ENCODE assay signal across 8 cellular contexts in the genomic region with DNA sequence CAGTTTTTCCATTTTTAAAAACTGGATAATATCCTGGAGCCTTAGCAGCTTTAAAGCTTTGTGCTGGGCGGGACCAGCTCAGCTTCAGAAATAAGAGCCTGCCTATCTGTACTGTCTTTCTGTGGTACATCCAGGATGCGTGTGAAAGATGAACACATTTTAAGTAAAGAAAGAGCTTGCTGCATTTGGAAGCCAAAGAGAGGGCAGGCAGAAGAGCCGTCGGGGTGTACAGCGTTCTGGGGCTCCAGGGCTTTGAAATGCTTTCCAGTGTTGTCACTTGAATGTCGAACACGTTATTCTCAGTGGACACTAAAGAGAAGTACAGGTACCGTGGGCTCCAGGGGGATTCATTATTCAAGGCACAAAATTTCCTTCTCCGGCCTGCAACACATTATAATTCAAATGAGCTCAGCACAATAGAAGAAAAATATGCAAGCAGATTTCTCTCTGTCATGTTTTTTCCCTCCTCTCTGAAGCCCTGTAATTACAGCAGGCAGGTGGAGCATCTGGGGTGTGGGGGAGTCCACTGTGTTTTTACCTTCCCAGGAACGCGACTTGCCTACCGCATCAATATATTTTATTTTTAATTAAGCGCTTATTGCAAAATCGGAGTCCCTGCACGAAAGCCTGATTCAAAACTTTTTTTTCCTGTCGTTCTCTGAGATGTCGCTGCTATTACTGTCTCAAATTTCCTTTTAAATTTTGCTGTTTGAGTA.
DNase-seq lines count a peak whose midpoint lies in the region; FAIRE-seq and TF ChIP-seq lines count a peak whose summit lies in the region.

No MANE protein-coding gene starts in this region.

- TF ChIP-seq CTCF in BJ (IDR thresholded peaks at IDR 0.05; ENCODE audit: insufficient read depth, low read depth, low read length): no peak
- no peak for TF ChIP-seq CTCF in osteoblast (IDR thresholded peaks at IDR 0.05; ENCODE audit: extremely low read depth, low read depth, low read length)

- CTCF ChIA-PET in BJ (lab: Yijun Ruan, JAX): interaction anchor here (0.5 kb wide), 1 partner anchor 1745 kb away, joined by 6 read pairs; no protein-coding TSS in a partner anchor

- no peaks in the 10 kb centered on the region for H3K79me2 ChIP-seq in osteoblast (ENCODE audit: insufficient read depth, low read length)

- H3K36me3 ChIP-seq in BJ (ENCODE audit: control insufficient read depth, insufficient read depth, low read length): no peaks in the 10 kb centered on the region
- no peaks in the 10 kb centered on the region for H3K36me3 ChIP-seq in osteoblast (ENCODE audit: insufficient read depth, low read length)

- no peak for DNase-seq in BJ (ENCODE audit: low read depth)
- peak; percentile 33 for DNase-seq in NCI-H2227 treated with DMSO at 0.1 percent for 48 hours (lab: John Stamatoyannopoulos, UW)
- DNase-seq in fibroblast of peridontal ligament (ENCODE audit: extremely low read depth): peak; percentile 8
- DNase-seq in osteoblast (ENCODE audit: insufficient read length, low spot score, missing footprints): no peak
- no peak for DNase-seq in DMS 273 treated with DMSO at 0.1 percent for 48 hours (lab: John Stamatoyannopoulos, UW)
- no peak for DNase-seq in HTR-8/SVneo (ENCODE audit: insufficient read length, low spot score)
- DNase-seq in activated CD4-positive, CD25-positive, alpha-beta regulatory T cell (lab: John Stamatoyannopoulos, UW): no peak
- no peak for DNase-seq in activated gamma-delta T cell treated with Interleukin-2 at 50 U/mL for 16 hours

- peak overlapping the region; percentile 82 for H3K4me2 ChIP-seq in osteoblast (ENCODE audit: insufficient read depth, low read length)

- H3K4me1 ChIP-seq in osteoblast (ENCODE audit: insufficient read depth, low read length): peaks cover 4% of the 10 kb centered on the region

- POLR2A ChIA-PET in BJ (lab: Charles Lee): no interaction called here

- no peaks in the 10 kb centered on the region for H3K27me3 ChIP-seq in BJ (ENCODE audit: control insufficient read depth, insufficient read depth, low read length)
- H3K27me3 ChIP-seq in osteoblast (ENCODE audit: insufficient read depth, low read length): no peaks in the 10 kb centered on the region

- H2AFZ ChIP-seq in osteoblast (ENCODE audit: low read length): peak overlapping the region; percentile 68

- peak overlapping the region; percentile 35 for H3K4me3 ChIP-seq in BJ (ENCODE audit: low read depth, low read length)
- H3K4me3 ChIP-seq in osteoblast (ENCODE audit: insufficient read depth, low read length): peak overlapping the region; percentile 73

- FAIRE-seq in HTR-8/SVneo (lab: Jason Lieb, UNC): no peak

- no peaks in the 10 kb centered on the region for H3K9me3 ChIP-seq in osteoblast (ENCODE audit: low read depth, low read length)

- no peak overlapping the region for H3K27ac ChIP-seq in osteoblast (ENCODE audit: low read depth, low read length)

- H4K20me1 ChIP-seq in osteoblast (ENCODE audit: insufficient read depth, low read length): no peaks in the 10 kb centered on the region

Comparison
In these comparisons a context has a peak if more than half of its experiments do, and no peak if none do; other contexts are left out.
1. DNase-seq: peak in NCI-H2227 treated with DMSO at 0.1 percent for 48 hours (single experiment) and fibroblast of peridontal ligament (single experiment); none in BJ (single experiment), osteoblast (single experiment), DMS 273 treated with DMSO at 0.1 percent for 48 hours (single experiment), HTR-8/SVneo (single experiment), activated CD4-positive, CD25-positive, alpha-beta regulatory T cell (0 of 4) and activated gamma-delta T cell treated with Interleukin-2 at 50 U/mL for 16 hours (single experiment).